10 cellular contexts compared by ENCODE assay signal in genomic region chr1:153771841-153772593, GRCh38. TPM values are rescaled to one million over a fixed set of nuclear protein-coding genes. Genes with fewer than 3 reads are reported as not detected.
A peak's percentile ranks its signal among the peaks of the same experiment; 100 is the strongest.
DNase-seq lines count a peak whose midpoint lies in the region; ATAC-seq and TF ChIP-seq lines count a peak whose summit lies in the region.
"Had no signal": no experiment of that assay in that cellular context is flagged by ENCODE, and none has a peak within 500 bp of the region (broad histone marks: within the 10 kb centered on the region; RNA-seq: fewer than 3 reads in every experiment).

No MANE protein-coding gene starts in this region.

- no peaks in the 10 kb centered on the region for H3K27me3 ChIP-seq in BLaER1
- H3K27me3 ChIP-seq in neural cell (ENCODE audit: insufficient read depth, low read depth, low read length), result no peaks in the 10 kb centered on the region

- peaks cover 90% of the 10 kb centered on the region for H3K4me1 ChIP-seq in BLaER1

- DNase-seq in coronary artery (ENCODE audit: low spot score) (no peak), DMS153 treated with DMSO at 0.1 percent for 48 hours (lab: John Stamatoyannopoulos, UW; ENCODE audit: unreplicated experiment) (no peak), SIG-M5 (lab: John Stamatoyannopoulos, UW) (no peak)
- DNase-seq: activated T-cell treated with anti-CD3 and anti-CD28 coated beads, Interleukin-2, amount 50 U/mL, for 72 hours; stimulated activated CD4-positive, alpha-beta T cell treated with anti-CD3 and anti-CD28 coated beads, Interleukin-4, amount 100 ng/mL, for 1 hour had no signal

- TF ChIP-seq CTCF in coronary artery (IDR thresholded peaks at IDR 0.05), result peak; percentile 18
- peak; percentile 74 for TF ChIP-seq CTCF in neural cell (IDR thresholded peaks at IDR 0.05; ENCODE audit: poor library complexity, severe bottlenecking)

- no peaks in the 10 kb centered on the region for H3K9me2 ChIP-seq in neural cell (ENCODE audit: insufficient read depth, low read length)

- peak overlapping the region; percentile 96 for H3K4me2 ChIP-seq in BLaER1
- no peak overlapping the region for H3K4me2 ChIP-seq in neural cell (ENCODE audit: low read length)

- peak overlapping the region; percentile 83 for H3K4me3 ChIP-seq in BLaER1
- H3K4me3 ChIP-seq in coronary artery, result no peak overlapping the region
- H3K4me3 ChIP-seq in neural cell (ENCODE audit: low read length), result no peak overlapping the region

- H3K27ac ChIP-seq in BLaER1 (peak overlapping the region; percentile 100), coronary artery (peak overlapping the region in 1 of 2 donors; percentile 69), neural cell (ENCODE audit: low read length) (no peak overlapping the region)

- H3K36me3 ChIP-seq in BLaER1 (peaks cover 29% of the 10 kb centered on the region), neural cell (ENCODE audit: insufficient read depth, low read length) (no peaks in the 10 kb centered on the region)

- TF ChIP-seq RAD21 in Ishikawa (IDR thresholded peaks at IDR 0.05; ENCODE audit: low read depth) (peak; percentile 29; the same call in 1 of the 2 replicates), neural cell (conservative IDR thresholded peaks at IDR 0.05) (peak; percentile 67)

- ATAC-seq in HG03521 (IDR thresholded peaks at IDR 0.05; ENCODE audit: unreplicated experiment), result no peak
- ATAC-seq in HG03280 (IDR thresholded peaks at IDR 0.05; ENCODE audit: unreplicated experiment), result no peak
- ATAC-seq: activated T-cell treated with anti-CD3 and anti-CD28 coated beads, Interleukin-2, amount 50 U/mL, for 72 hours had no signal

- H3K9ac ChIP-seq in BLaER1 (peak overlapping the region; percentile 93), neural cell (ENCODE audit: low read length) (no peak overlapping the region)

- H3K79me2 ChIP-seq in neural cell (replicated peaks; ENCODE audit: insufficient read depth, low read length), result no peaks in the 10 kb centered on the region

- TF ChIP-seq EP300 in Ishikawa (IDR thresholded peaks at IDR 0.05; ENCODE audit: borderline replicate concordance) (no peak), neural cell (conservative IDR thresholded peaks at IDR 0.05; ENCODE audit: poor library complexity, severe bottlenecking) (no peak)

- no peaks in the 10 kb centered on the region for H3K9me3 ChIP-seq in BLaER1
- H3K9me3 ChIP-seq in neural cell (ENCODE audit: low read length), result no peaks in the 10 kb centered on the region

- H2AFZ ChIP-seq in neural cell (ENCODE audit: low read depth, low read length), result no peak overlapping the region

- H3F3A ChIP-seq in neural cell (ENCODE audit: insufficient read depth, low read length, poor library complexity, severe bottlenecking), result no peaks in the 10 kb centered on the region

- H4K20me1 ChIP-seq in BLaER1, result no peaks in the 10 kb centered on the region
- no peaks in the 10 kb centered on the region for H4K20me1 ChIP-seq in neural cell (ENCODE audit: insufficient read depth)

TF ChIP-seq in Ishikawa, 13 proteins besides CTCF, POLR2A, EP300 and RAD21:
- TF ChIP-seq EGR1 (IDR thresholded peaks at IDR 0.05), result no peak
- TF ChIP-seq NFIC (IDR thresholded peaks at IDR 0.05), result no peak
- no peak for TF ChIP-seq FOXM1 (IDR thresholded peaks at IDR 0.05; ENCODE audit: borderline replicate concordance, low read depth)
- no peak for TF ChIP-seq REST (IDR thresholded peaks at IDR 0.05; ENCODE audit: low read depth)
- no peak for TF ChIP-seq TCF12 (IDR thresholded peaks at IDR 0.05; ENCODE audit: low read depth)
- TF ChIP-seq TEAD4 (IDR thresholded peaks at IDR 0.05), result no peak
- no peak for TF ChIP-seq MAX (IDR thresholded peaks at IDR 0.05)

TF ChIP-seq in neural cell, 6 proteins besides CTCF, POLR2A, EP300 and RAD21:
- TF ChIP-seq POLR2AphosphoS5 (IDR thresholded peaks at IDR 0.05), result no peak
- TF ChIP-seq TAF1 (IDR thresholded peaks at IDR 0.05; ENCODE audit: low read depth), result no peak
- TF ChIP-seq SMC3 (conservative IDR thresholded peaks at IDR 0.05; ENCODE audit: poor library complexity), result peak; percentile 68
- TF ChIP-seq REST (IDR thresholded peaks at IDR 0.05; ENCODE audit: borderline replicate concordance), result no peak
- TF ChIP-seq MXI1 (conservative IDR thresholded peaks at IDR 0.05; ENCODE audit: poor library complexity, severe bottlenecking), result no peak
- TF ChIP-seq EZH2 (IDR thresholded peaks at IDR 0.05; ENCODE audit: borderline replicate concordance, insufficient read depth, low read length, poor library complexity, severe bottlenecking), result no peak

RNA-seq across cellular contexts. Expression of gene SLC27A3, which starts 3.2 kb away (rescaled TPM):
- polyA plus RNA-seq in neural cell, result 30.6 and 38.2 TPM in 2 replicates
- 9.1 and 11.2 TPM in 2 replicates for polyA minus RNA-seq in neural cell

RNA-seq across cellular contexts. Expression of gene INTS3, which starts 44.2 kb away (rescaled TPM):
- polyA plus RNA-seq in neural cell, result 29.9 and 31.0 TPM in 2 replicates
- 42.9 and 43.3 TPM in 2 replicates for polyA minus RNA-seq in neural cell
